In the genomic region with DNA sequence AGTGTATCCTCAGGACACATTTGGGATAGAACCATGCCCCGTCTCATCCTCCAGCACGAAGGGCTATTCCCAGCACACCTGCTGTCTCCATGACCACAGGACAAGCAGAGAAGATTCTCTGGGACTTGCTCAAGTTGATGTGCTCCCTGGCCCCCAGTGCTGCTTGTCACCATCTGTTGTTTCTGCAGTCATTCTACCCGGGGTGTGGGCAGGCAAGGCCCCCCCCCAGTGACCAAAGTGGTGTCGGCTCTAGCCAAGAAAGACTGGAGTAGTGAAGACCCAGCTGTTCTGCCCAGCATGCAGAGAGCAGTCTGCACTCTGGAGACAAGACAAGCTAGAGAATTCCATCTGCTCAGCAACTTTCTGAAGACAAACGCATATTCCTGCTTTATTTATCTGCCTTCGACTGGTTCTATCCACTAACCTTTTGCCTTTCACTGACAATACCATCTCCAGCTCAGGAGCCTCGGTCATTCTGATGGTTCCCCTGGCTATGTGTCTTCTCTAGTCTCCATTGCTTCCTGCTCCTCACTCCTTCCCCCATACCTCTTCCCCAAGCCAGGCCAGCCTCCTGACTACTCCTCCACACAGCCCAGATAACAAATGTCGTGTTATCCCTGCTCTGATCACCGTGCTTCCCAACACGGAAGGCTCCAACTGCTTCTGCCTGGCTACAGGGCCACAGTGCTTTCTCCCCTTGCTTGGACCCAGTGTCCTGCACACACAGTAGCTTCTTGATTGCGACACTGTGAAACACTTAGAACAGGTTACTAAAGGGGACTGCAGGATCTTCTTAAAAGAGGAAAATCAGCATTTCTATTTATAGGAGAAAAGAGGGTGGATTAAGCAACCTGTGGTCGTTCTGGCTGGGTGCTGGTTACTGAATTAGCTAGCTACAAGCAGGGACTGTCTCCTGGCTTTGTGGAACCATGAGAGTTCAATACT, we compare ENCODE assay signal across 25 cellular contexts.
DNase-seq lines count a peak whose midpoint lies in the region; ATAC-seq and TF ChIP-seq lines count a peak whose summit lies in the region.
"Had no signal": no experiment of that assay in that cellular context is flagged by ENCODE, and none has a peak within 500 bp of the region (broad histone marks: within the 10 kb centered on the region; RNA-seq: fewer than 3 reads in every experiment).

No MANE protein-coding gene starts in this region.

- intact Hi-C loops in cardiac septum (cut with DNase I): no loop called here

- no peak overlapping the region for H3K9ac ChIP-seq in skeletal muscle tissue (ENCODE audit: low read depth in 1 of 3, low read length in 3 of 3)

- H3K27ac ChIP-seq in skeletal muscle tissue (ENCODE audit: low read depth, low read length): peak overlapping the region; percentile 57
- H3K27ac ChIP-seq: A549, cardiac muscle cell had no signal

- no peak overlapping the region for H3K4me3 Mint-ChIP-seq in activated T-cell treated with anti-CD3 and anti-CD28 coated beads, Interleukin-2, amount 50 U/mL, for 72 hours
- peak overlapping the region; percentile 11 for H3K4me3 Mint-ChIP-seq in endothelial cell (ENCODE audit: unreplicated experiment)
- H3K4me3 Mint-ChIP-seq: activated CD4-positive, alpha-beta memory T cell treated with anti-CD3 and anti-CD28 coated beads for 36 hours; IgD-negative memory B cell; memory B cell; WTC11 had no signal

- peak overlapping the region in 1 of 3 donors; percentile 10 for H3K4me3 ChIP-seq in skeletal muscle tissue (ENCODE audit: low read length in 3 of 3)
- H3K4me3 ChIP-seq: A549, cardiac muscle cell had no signal

- no peak for ATAC-seq in activated T-cell treated with anti-CD3 and anti-CD28 coated beads, Interleukin-2, amount 50 U/mL, for 72 hours (replicated peaks in 1 of 2)
- ATAC-seq: A549, right cardiac atrium, SK-N-SH treated with all-trans-retinoic acid at 6 μM for 48 hours, WTC11 had no signal

- no peaks in the 10 kb centered on the region for H3K27me3 Mint-ChIP-seq in activated T-cell treated with anti-CD3 and anti-CD28 coated beads, Interleukin-2, amount 50 U/mL, for 72 hours (ENCODE audit: low read depth)
- H3K27me3 Mint-ChIP-seq in endothelial cell (ENCODE audit: unreplicated experiment): no peaks in the 10 kb centered on the region
- H3K27me3 Mint-ChIP-seq: activated CD4-positive, alpha-beta memory T cell treated with anti-CD3 and anti-CD28 coated beads for 36 hours; IgD-negative memory B cell; memory B cell had no signal

- TF ChIP-seq CTCF in endothelial cell (IDR thresholded peaks at IDR 0.05; ENCODE audit: unreplicated experiment): no peak

- H3K27ac Mint-ChIP-seq in activated T-cell treated with anti-CD3 and anti-CD28 coated beads, Interleukin-2, amount 50 U/mL, for 72 hours: peak overlapping the region; percentile 39
- H3K27ac Mint-ChIP-seq in endothelial cell (ENCODE audit: unreplicated experiment): peak overlapping the region; percentile 4
- H3K27ac Mint-ChIP-seq: activated CD4-positive, alpha-beta memory T cell treated with anti-CD3 and anti-CD28 coated beads for 36 hours; memory B cell; WTC11 had no signal

- H3K27me3 ChIP-seq in skeletal muscle tissue (ENCODE audit: control insufficient read depth in 3 of 3, insufficient read depth in 3 of 3, low read length in 3 of 3): no peaks in the 10 kb centered on the region
- H3K27me3 ChIP-seq: BE2C, cardiac muscle cell had no signal

- H3K36me3 ChIP-seq in skeletal muscle tissue (ENCODE audit: control insufficient read depth in 3 of 3, insufficient read depth in 3 of 3, low read length in 3 of 3): peaks cover 41 to 57% (median 43%) of the 10 kb centered on the region in 3 donors

- peaks cover 13 to 22% (median 19%) of the 10 kb centered on the region in 3 donors for H3K4me1 ChIP-seq in skeletal muscle tissue (ENCODE audit: control insufficient read depth in 3 of 3, insufficient read depth in 3 of 3, low read length in 3 of 3)
- H3K4me1 ChIP-seq: A549, BE2C had no signal

- no peaks in the 10 kb centered on the region for H3K4me1 Mint-ChIP-seq in activated T-cell treated with anti-CD3 and anti-CD28 coated beads, Interleukin-2, amount 50 U/mL, for 72 hours (ENCODE audit: low read depth)
- H3K4me1 Mint-ChIP-seq in endothelial cell (ENCODE audit: unreplicated experiment): peaks cover 12% of the 10 kb centered on the region
- H3K4me1 Mint-ChIP-seq: IgD-negative memory B cell, memory B cell, WTC11 had no signal

- peaks cover 0 to 8% of the 10 kb centered on the region in 2 donors for H3K36me3 Mint-ChIP-seq in activated T-cell treated with anti-CD3 and anti-CD28 coated beads, Interleukin-2, amount 50 U/mL, for 72 hours (ENCODE audit: insufficient read depth in 2 of 2)
- H3K36me3 Mint-ChIP-seq in endothelial cell (ENCODE audit: low read depth, unreplicated experiment): peaks cover 62% of the 10 kb centered on the region

- no peaks in the 10 kb centered on the region for H3K9me3 ChIP-seq in skeletal muscle tissue (ENCODE audit: control insufficient read depth in 3 of 3, low read length in 3 of 3)
- H3K9me3 ChIP-seq: A549, BE2C had no signal

- DNase-seq in activated T-cell treated with anti-CD3 and anti-CD28 coated beads, Interleukin-2, amount 50 U/mL, for 72 hours: no peak
- DNase-seq in activated T-cell treated with anti-CD3 and anti-CD28 coated beads, Interleukin-2, amount 50 U/mL, for 48 hours: no peak
- DNase-seq in NOMO-1 treated with DMSO at 0.1 percent for 48 hours (lab: John Stamatoyannopoulos, UW; ENCODE audit: unreplicated experiment): peak; percentile 71
- DNase-seq in endothelial cell (ENCODE audit: low spot score): no peak
- DNase-seq in NCI-H2081 treated with DMSO at 0.1 percent for 48 hours (lab: John Stamatoyannopoulos, UW): no peak
- DNase-seq in cardiac septum (ENCODE audit: low spot score): no peak
- no peak for DNase-seq in DMS153 (lab: John Stamatoyannopoulos, UW)
- DNase-seq: activated CD4-positive, alpha-beta memory T cell treated with anti-CD3 and anti-CD28 coated beads for 36 hours; activated naive CD4-positive, alpha-beta T cell treated with Interleukin-2 at 50 U/mL for 16 hours; activated T-cell treated with anti-CD3 and anti-CD28 coated beads for 4 hours; amniotic stem cell; BE2C; dermis blood vessel endothelial cell; MM.1S; NCI-H1930; occipital lobe; right cardiac atrium; T-helper 9 cell had no signal

- H3K9me3 Mint-ChIP-seq in activated T-cell treated with anti-CD3 and anti-CD28 coated beads, Interleukin-2, amount 50 U/mL, for 72 hours: no peaks in the 10 kb centered on the region
- H3K9me3 Mint-ChIP-seq in endothelial cell (ENCODE audit: unreplicated experiment): no peaks in the 10 kb centered on the region
- H3K9me3 Mint-ChIP-seq: activated CD4-positive, alpha-beta memory T cell treated with anti-CD3 and anti-CD28 coated beads for 36 hours; IgD-negative memory B cell; memory B cell; WTC11 had no signal
